Comparison of ENCODE assay signal across 26 cellular contexts in genomic region chr4:167581449-167581965, GRCh38.
"Had no signal": no experiment of that assay in that cellular context is flagged by ENCODE, and none has a peak within 500 bp of the region (broad histone marks: within the 10 kb centered on the region; RNA-seq: fewer than 3 reads in every experiment).

No MANE protein-coding gene starts in this region.

- H3K4me3 ChIP-seq: heart right ventricle, mucosa of descending colon, right lobe of liver, skin epidermis, thoracic aorta had no signal

- H3K27ac Mint-ChIP-seq: activated CD4-positive, alpha-beta memory T cell treated with anti-CD3 and anti-CD28 coated beads for 36 hours; activated CD4-positive, alpha-beta T cell treated with anti-CD3 and anti-CD28 coated beads, Interleukin-2, amount 10 ng/mL, durations not matched to agents 24 days and 14 days; activated T-helper 1 cell treated with anti-CD3 and anti-CD28 coated beads, Interleukin-12 subunit alpha, Interleukin-12 subunit beta, Interleukin-2, Interleukin-4 antibody, amounts not matched to agents 30 ng/mL and 10 ng/mL and 1 ng/mL, durations not matched to agents 14 hours and 24 hours and 36 hours; natural killer cell treated with Interleukin-12 subunit alpha and Interleukin-12 subunit beta and Interleukin-15 and Interleukin-18, amount 100 ng/mL, for 72 hours; T-helper 17 cell had no signal

- DNase-seq: activated CD4-positive, alpha-beta memory T cell treated with anti-CD3 and anti-CD28 coated beads for 36 hours; activated CD4-positive, alpha-beta T cell treated with anti-CD3 and anti-CD28 coated beads, Interleukin-2, amount 10 ng/mL, durations not matched to agents 24 days and 14 days; activated CD4-positive, CD25-positive, alpha-beta regulatory T cell treated with anti-CD3 and anti-CD28 coated beads, Interleukin-2, amount 50 U/mL, for 72 hours; activated CD8-positive, alpha-beta memory T cell treated with anti-CD3 and anti-CD28 coated beads, Interleukin-2, amount 50 U/mL, for 4 hours; activated effector memory CD4-positive, alpha-beta T cell treated with anti-CD3 and anti-CD28 coated beads, Interleukin-2, amount 50 U/mL, for 16 hours; activated naive CD4-positive, alpha-beta T cell treated with anti-CD3 and anti-CD28 coated beads, Interleukin-2, amount 50 U/mL, for 16 hours; activated T-cell treated with anti-CD3 and anti-CD28 coated beads, Interleukin-2, amount 50 U/mL, for 1 hour; amniotic stem cell; foreskin fibroblast; mesendoderm; stimulated activated CD4-positive, alpha-beta T cell treated with anti-CD3 and anti-CD28 coated beads, Interleukin-1b, Interleukin-23, amount 100 ng/mL, for 48 hours; stimulated activated naive CD4-positive, alpha-beta T cell treated with Interleukin-2 at 50 U/mL for 16 hours; T-helper 17 cell; T1000; trophoblast cell had no signal

- FAIRE-seq: endothelial cell of umbilical vein, keratinocyte had no signal

- H3K4me1 Mint-ChIP-seq: activated CD4-positive, alpha-beta T cell treated with anti-CD3 and anti-CD28 coated beads, Interleukin-2, amount 10 ng/mL, durations not matched to agents 24 days and 14 days; T-helper 17 cell had no signal

- H3K9me3 ChIP-seq: right lobe of liver, thoracic aorta had no signal

- H3K4me3 Mint-ChIP-seq: activated CD4-positive, alpha-beta memory T cell treated with anti-CD3 and anti-CD28 coated beads for 36 hours; activated CD4-positive, alpha-beta T cell treated with anti-CD3 and anti-CD28 coated beads, Interleukin-2, amount 10 ng/mL, durations not matched to agents 24 days and 14 days; activated T-helper 1 cell treated with anti-CD3 and anti-CD28 coated beads, Interleukin-12 subunit alpha, Interleukin-12 subunit beta, Interleukin-2, Interleukin-4 antibody, amounts not matched to agents 30 ng/mL and 10 ng/mL and 1 ng/mL, durations not matched to agents 14 hours and 24 hours and 36 hours; natural killer cell treated with Interleukin-12 subunit alpha and Interleukin-12 subunit beta and Interleukin-15 and Interleukin-18, amount 100 ng/mL, for 72 hours; T-helper 17 cell had no signal

- H3K36me3 Mint-ChIP-seq: activated CD4-positive, alpha-beta memory T cell treated with anti-CD3 and anti-CD28 coated beads for 36 hours had no signal

- H3K4me1 ChIP-seq: heart right ventricle, right lobe of liver had no signal

- H3K36me3 ChIP-seq: heart right ventricle, right lobe of liver, thoracic aorta had no signal

- ATAC-seq: left colon; mucosa of descending colon; natural killer cell treated with Interleukin-12 subunit alpha and Interleukin-12 subunit beta and Interleukin-15 and Interleukin-18, amount 100 ng/mL, for 72 hours; SK-N-SH treated with all-trans-retinoic acid at 6 μM for 48 hours; T-helper 17 cell had no signal

- H3K27ac ChIP-seq: heart right ventricle, right lobe of liver, skin epidermis, thoracic aorta had no signal

- H3K27me3 Mint-ChIP-seq: activated CD4-positive, alpha-beta memory T cell treated with anti-CD3 and anti-CD28 coated beads for 36 hours; activated CD4-positive, alpha-beta T cell treated with anti-CD3 and anti-CD28 coated beads, Interleukin-2, amount 10 ng/mL, durations not matched to agents 24 days and 14 days; natural killer cell treated with Interleukin-12 subunit alpha and Interleukin-12 subunit beta and Interleukin-15 and Interleukin-18, amount 100 ng/mL, for 72 hours; T-helper 17 cell had no signal

- H3K27me3 ChIP-seq: heart right ventricle, right lobe of liver had no signal
